In the genomic region with DNA sequence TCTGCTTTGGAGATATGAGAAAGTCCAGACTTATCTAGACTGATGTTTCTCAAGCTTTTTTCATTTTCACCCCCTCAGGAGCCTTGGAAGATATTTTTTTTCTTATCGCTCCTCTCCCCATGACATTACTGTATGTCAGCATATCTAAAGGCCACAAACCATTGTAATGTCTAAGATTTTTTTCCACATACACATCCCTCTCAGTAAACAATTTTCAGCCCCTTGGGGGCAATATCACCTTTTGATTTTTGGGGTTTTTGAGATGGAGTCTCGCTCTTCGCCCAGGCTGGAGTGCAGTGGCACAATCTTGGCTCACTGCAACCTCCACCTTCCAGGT, we compare ENCODE assay signal across 24 cellular contexts.
DNase-seq lines count a peak whose midpoint lies in the region; ATAC-seq and TF ChIP-seq lines count a peak whose summit lies in the region.
"Had no signal": no experiment of that assay in that cellular context is flagged by ENCODE, and none has a peak within 500 bp of the region (broad histone marks: within the 10 kb centered on the region; RNA-seq: fewer than 3 reads in every experiment).

No MANE protein-coding gene starts in this region.

- no peaks in the 10 kb centered on the region for H3K36me3 Mint-ChIP-seq in CD4-positive, alpha-beta T cell (ENCODE audit: low read depth)
- no peaks in the 10 kb centered on the region for H3K36me3 Mint-ChIP-seq in CD8-positive, alpha-beta T cell
- peaks cover 7% of the 10 kb centered on the region for H3K36me3 Mint-ChIP-seq in activated CD8-positive, alpha-beta T cell treated with anti-CD3 and anti-CD28 coated beads for 36 hours (ENCODE audit: low read depth)
- peaks cover 27% of the 10 kb centered on the region for H3K36me3 Mint-ChIP-seq in effector memory CD8-positive, alpha-beta T cell (ENCODE audit: insufficient read depth)
- H3K36me3 Mint-ChIP-seq: activated CD4-positive, alpha-beta memory T cell treated with anti-CD3 and anti-CD28 coated beads for 36 hours had no signal

- H3K4me1 ChIP-seq in CD8-positive, alpha-beta T cell (ENCODE audit: insufficient read depth, low read length): peaks cover 32% of the 10 kb centered on the region
- H3K4me1 ChIP-seq: ascending aorta, esophagus squamous epithelium, right lobe of liver, testis had no signal

- DNase-seq in CD4-positive, alpha-beta T cell: no peak
- DNase-seq in CD8-positive, alpha-beta T cell: no peak
- DNase-seq in activated CD8-positive, alpha-beta T cell treated with anti-CD3 and anti-CD28 coated beads for 36 hours: no peak
- DNase-seq in effector memory CD8-positive, alpha-beta T cell: no peak
- DNase-seq: activated CD4-positive, alpha-beta memory T cell treated with anti-CD3 and anti-CD28 coated beads for 36 hours; C1 segment of cervical spinal cord; esophagus squamous epithelium; foreskin melanocyte; Karpas-422; left colon; NCI-H1436 treated with DMSO at 0.1 percent for 48 hours; NCI-H748 treated with DMSO at 0.1 percent for 48 hours; PC-3; right lobe of liver; stimulated activated CD4-positive, alpha-beta T cell treated with anti-CD3 and anti-CD28 coated beads, Interleukin-12 subunit alpha, Interleukin-12 subunit beta, amount 100 ng/mL, for 4 hours; stimulated activated CD4-positive, alpha-beta T cell treated with anti-CD3 and anti-CD28 coated beads, Interleukin-4, amount 100 ng/mL, for 1 hour; T-helper 9 cell; testis; WERI-Rb-1 had no signal

- ATAC-seq in CD4-positive, alpha-beta T cell (ENCODE audit: poor library complexity): no peak
- no peak for ATAC-seq in CD8-positive, alpha-beta T cell
- no peak for ATAC-seq in activated CD8-positive, alpha-beta T cell treated with anti-CD3 and anti-CD28 coated beads for 36 hours
- no peak for ATAC-seq in effector memory CD8-positive, alpha-beta T cell (replicated peaks)
- ATAC-seq in SK-N-SH treated with all-trans-retinoic acid at 6 μM for 48 hours: no peak
- no peak for ATAC-seq in GM21381 (IDR thresholded peaks at IDR 0.05; ENCODE audit: unreplicated experiment)
- no peak for ATAC-seq in HG02884 (IDR thresholded peaks at IDR 0.05; ENCODE audit: unreplicated experiment)
- ATAC-seq: left colon, PC-3, right lobe of liver had no signal

- TF ChIP-seq CTCF in CD4-positive, alpha-beta T cell (IDR thresholded peaks at IDR 0.05): no peak
- no peak for TF ChIP-seq CTCF in CD8-positive, alpha-beta T cell (IDR thresholded peaks at IDR 0.05)
- no peak for TF ChIP-seq CTCF in activated CD8-positive, alpha-beta T cell treated with anti-CD3 and anti-CD28 coated beads for 36 hours (IDR thresholded peaks at IDR 0.05)

- H3K4me1 Mint-ChIP-seq in CD4-positive, alpha-beta T cell (ENCODE audit: low read depth): peaks cover 50% of the 10 kb centered on the region
- H3K4me1 Mint-ChIP-seq in CD8-positive, alpha-beta T cell (ENCODE audit: low read depth): peaks cover 43% of the 10 kb centered on the region
- H3K4me1 Mint-ChIP-seq in activated CD8-positive, alpha-beta T cell treated with anti-CD3 and anti-CD28 coated beads for 36 hours (ENCODE audit: low read depth): peaks cover 56% of the 10 kb centered on the region
- H3K4me1 Mint-ChIP-seq in effector memory CD8-positive, alpha-beta T cell (ENCODE audit: low read depth in 2 of 2): peaks cover 32 to 39% of the 10 kb centered on the region in 2 donors

- CTCF ChIA-PET in CD4-positive, alpha-beta T cell (lab: Charles Lee): interaction anchor here (2.1 kb wide), 1 partner anchor 15 kb away, joined by 7 read pairs; no protein-coding TSS in a partner anchor
- CTCF ChIA-PET in CD8-positive, alpha-beta T cell (lab: Charles Lee): interaction anchor here (0.8 to 1.1 kb wide), 2 partner anchors 9 to 60 kb away, joined by 3 read pairs; partner anchors contain the start of gene REL
- CTCF ChIA-PET in activated CD8-positive, alpha-beta T cell treated with anti-CD3 and anti-CD28 coated beads for 36 hours (lab: Charles Lee): interaction anchor here (0.7 to 8.6 kb wide), 5 partner anchors 11 to 178 kb away, joined by 3 to 67 read pairs (median 7); no protein-coding TSS in a partner anchor

- H3K27me3 ChIP-seq in CD4-positive, alpha-beta T cell (ENCODE audit: control insufficient read depth, insufficient read depth, low read length): no peaks in the 10 kb centered on the region
- no peaks in the 10 kb centered on the region for H3K27me3 ChIP-seq in CD8-positive, alpha-beta T cell (ENCODE audit: insufficient read depth, low read length)
- H3K27me3 ChIP-seq: ascending aorta, esophagus squamous epithelium, neutrophil, right lobe of liver, testis had no signal

- no peaks in the 10 kb centered on the region for H3K9me3 ChIP-seq in CD4-positive, alpha-beta T cell (ENCODE audit: control insufficient read depth, low read length)
- H3K9me3 ChIP-seq in CD8-positive, alpha-beta T cell (ENCODE audit: low read length): no peaks in the 10 kb centered on the region
- H3K9me3 ChIP-seq: ascending aorta, esophagus squamous epithelium, neutrophil, right lobe of liver, testis had no signal

- no peaks in the 10 kb centered on the region for H3K36me3 ChIP-seq in CD8-positive, alpha-beta T cell (ENCODE audit: insufficient read depth, low read length)
- H3K36me3 ChIP-seq: ascending aorta, esophagus squamous epithelium, neutrophil, right lobe of liver, WERI-Rb-1 had no signal

- no peaks in the 10 kb centered on the region for H3K9me3 Mint-ChIP-seq in CD4-positive, alpha-beta T cell
- H3K9me3 Mint-ChIP-seq in CD8-positive, alpha-beta T cell: no peaks in the 10 kb centered on the region
- no peaks in the 10 kb centered on the region for H3K9me3 Mint-ChIP-seq in activated CD8-positive, alpha-beta T cell treated with anti-CD3 and anti-CD28 coated beads for 36 hours
- H3K9me3 Mint-ChIP-seq in effector memory CD8-positive, alpha-beta T cell: no peaks in the 10 kb centered on the region

- H3K27me3 Mint-ChIP-seq in CD4-positive, alpha-beta T cell: no peaks in the 10 kb centered on the region
- peaks cover 3% of the 10 kb centered on the region for H3K27me3 Mint-ChIP-seq in CD8-positive, alpha-beta T cell (ENCODE audit: low read depth)
- H3K27me3 Mint-ChIP-seq in activated CD8-positive, alpha-beta T cell treated with anti-CD3 and anti-CD28 coated beads for 36 hours: no peaks in the 10 kb centered on the region
- no peaks in the 10 kb centered on the region for H3K27me3 Mint-ChIP-seq in effector memory CD8-positive, alpha-beta T cell
- H3K27me3 Mint-ChIP-seq: activated CD4-positive, alpha-beta memory T cell treated with anti-CD3 and anti-CD28 coated beads for 36 hours had no signal

- peak overlapping the region; percentile 86 for H3K27ac Mint-ChIP-seq in CD4-positive, alpha-beta T cell
- peak overlapping the region; percentile 70 for H3K27ac Mint-ChIP-seq in CD8-positive, alpha-beta T cell
- peak overlapping the region; percentile 99 for H3K27ac Mint-ChIP-seq in activated CD8-positive, alpha-beta T cell treated with anti-CD3 and anti-CD28 coated beads for 36 hours
- peak overlapping the region; percentile 93 to 94 for H3K27ac Mint-ChIP-seq in effector memory CD8-positive, alpha-beta T cell

- POLR2A ChIA-PET in CD4-positive, alpha-beta T cell (lab: Charles Lee): interaction anchor here (4.1 kb wide), 1 partner anchor 61 kb away, joined by 48 read pairs; the partner anchor contains the start of gene REL
- POLR2A ChIA-PET in CD8-positive, alpha-beta T cell (lab: Charles Lee): interaction anchor here (1.4 kb wide), 1 partner anchor 61 kb away, joined by 3 read pairs; no protein-coding TSS in a partner anchor
- POLR2A ChIA-PET in activated CD8-positive, alpha-beta T cell treated with anti-CD3 and anti-CD28 coated beads for 36 hours (lab: Charles Lee): interaction anchor here (0.9 to 4.8 kb wide), 4 partner anchors 9 to 61 kb away, joined by 3 to 31 read pairs (median 10); partner anchors contain the start of gene REL

- intact Hi-C loops in CD4-positive, alpha-beta T cell (cut with DNase I, micrococcal nuclease): loop anchor here in 1 of 2 experiments (2.0 kb wide), 1 partner anchor 60 kb away; the partner anchor contains the start of gene REL
- intact Hi-C loops in CD8-positive, alpha-beta T cell (cut with DNase I, micrococcal nuclease): loop anchor here in 1 of 2 experiments (10.0 kb wide), 1 partner anchor 714 kb away; the partner anchor contains the start of gene XPO1
- intact Hi-C loops in activated CD8-positive, alpha-beta T cell treated with anti-CD3 and anti-CD28 coated beads for 36 hours (cut with micrococcal nuclease): no loop called here

- peak overlapping the region; percentile 23 for H3K4me3 Mint-ChIP-seq in CD4-positive, alpha-beta T cell
- no peak overlapping the region for H3K4me3 Mint-ChIP-seq in CD8-positive, alpha-beta T cell
- no peak overlapping the region for H3K4me3 Mint-ChIP-seq in activated CD8-positive, alpha-beta T cell treated with anti-CD3 and anti-CD28 coated beads for 36 hours
- peak overlapping the region; percentile 67 to 72 for H3K4me3 Mint-ChIP-seq in effector memory CD8-positive, alpha-beta T cell
- H3K4me3 Mint-ChIP-seq: activated CD4-positive, alpha-beta memory T cell treated with anti-CD3 and anti-CD28 coated beads for 36 hours had no signal

- no peak overlapping the region for H3K27ac ChIP-seq in CD4-positive, alpha-beta T cell (ENCODE audit: low read depth, low read length)
- no peak overlapping the region for H3K27ac ChIP-seq in CD8-positive, alpha-beta T cell (ENCODE audit: low read depth, low read length)
- H3K27ac ChIP-seq: ascending aorta, esophagus squamous epithelium, neutrophil, right lobe of liver, testis, WERI-Rb-1 had no signal

- no peak overlapping the region for H3K4me3 ChIP-seq in CD8-positive, alpha-beta T cell (ENCODE audit: low read depth, low read length)
- H3K4me3 ChIP-seq: ascending aorta, esophagus squamous epithelium, right lobe of liver, testis had no signal

TF ChIP-seq in SK-N-SH treated with all-trans-retinoic acid at 6 μM for 48 hours, 23 proteins besides CTCF, POLR2A, EP300 and RAD21 (continues in another document):
- TF ChIP-seq BACH2 (CRISPR knock-in tag; IDR thresholded peaks at IDR 0.05; ENCODE audit: borderline replicate concordance) (no peak), TOX (CRISPR knock-in tag; IDR thresholded peaks at IDR 0.05; ENCODE audit: borderline replicate concordance) (no peak), ZNF70 (CRISPR knock-in tag; IDR thresholded peaks at IDR 0.05) (no peak), CSDC2 (CRISPR knock-in tag; IDR thresholded peaks at IDR 0.05) (no peak), ZNF565 (CRISPR knock-in tag; conservative IDR thresholded peaks at IDR 0.05; ENCODE audit: low read depth) (no peak), PPARA (CRISPR knock-in tag; IDR thresholded peaks at IDR 0.05; ENCODE audit: borderline replicate concordance) (no peak)
- TF ChIP-seq, protein P1, sequence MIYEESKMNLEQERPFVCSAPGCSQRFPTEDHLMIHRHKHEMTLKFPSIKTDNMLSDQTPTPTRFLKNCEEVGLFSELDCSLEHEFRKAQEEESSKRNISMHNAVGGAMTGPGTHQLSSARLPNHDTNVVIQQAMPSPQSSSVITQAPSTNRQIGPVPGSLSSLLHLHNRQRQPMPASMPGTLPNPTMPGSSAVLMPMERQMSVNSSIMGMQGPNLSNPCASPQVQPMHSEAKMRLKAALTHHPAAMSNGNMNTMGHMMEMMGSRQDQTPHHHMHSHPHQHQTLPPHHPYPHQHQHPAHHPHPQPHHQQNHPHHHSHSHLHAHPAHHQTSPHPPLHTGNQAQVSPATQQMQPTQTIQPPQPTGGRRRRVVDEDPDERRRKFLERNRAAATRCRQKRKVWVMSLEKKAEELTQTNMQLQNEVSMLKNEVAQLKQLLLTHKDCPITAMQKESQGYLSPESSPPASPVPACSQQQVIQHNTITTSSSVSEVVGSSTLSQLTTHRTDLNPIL (CRISPR knock-in tag; IDR thresholded peaks at IDR 0.05; ENCODE audit: low read depth): no peak

Comparison
In these comparisons a context has a peak if more than half of its experiments do, and no peak if none do; other contexts are left out.
1. H3K4me3 Mint-ChIP-seq: peak in CD4-positive, alpha-beta T cell (single experiment) and effector memory CD8-positive, alpha-beta T cell (2 of 2); none in CD8-positive, alpha-beta T cell (single experiment) and activated CD8-positive, alpha-beta T cell treated with anti-CD3 and anti-CD28 coated beads for 36 hours (single experiment).
2. Peak in every context shown above with its lines, with median percentiles within 50 percentile points of each other: H3K27ac Mint-ChIP-seq.